1 cellular context compared by ENCODE assay signal in the genomic region with DNA sequence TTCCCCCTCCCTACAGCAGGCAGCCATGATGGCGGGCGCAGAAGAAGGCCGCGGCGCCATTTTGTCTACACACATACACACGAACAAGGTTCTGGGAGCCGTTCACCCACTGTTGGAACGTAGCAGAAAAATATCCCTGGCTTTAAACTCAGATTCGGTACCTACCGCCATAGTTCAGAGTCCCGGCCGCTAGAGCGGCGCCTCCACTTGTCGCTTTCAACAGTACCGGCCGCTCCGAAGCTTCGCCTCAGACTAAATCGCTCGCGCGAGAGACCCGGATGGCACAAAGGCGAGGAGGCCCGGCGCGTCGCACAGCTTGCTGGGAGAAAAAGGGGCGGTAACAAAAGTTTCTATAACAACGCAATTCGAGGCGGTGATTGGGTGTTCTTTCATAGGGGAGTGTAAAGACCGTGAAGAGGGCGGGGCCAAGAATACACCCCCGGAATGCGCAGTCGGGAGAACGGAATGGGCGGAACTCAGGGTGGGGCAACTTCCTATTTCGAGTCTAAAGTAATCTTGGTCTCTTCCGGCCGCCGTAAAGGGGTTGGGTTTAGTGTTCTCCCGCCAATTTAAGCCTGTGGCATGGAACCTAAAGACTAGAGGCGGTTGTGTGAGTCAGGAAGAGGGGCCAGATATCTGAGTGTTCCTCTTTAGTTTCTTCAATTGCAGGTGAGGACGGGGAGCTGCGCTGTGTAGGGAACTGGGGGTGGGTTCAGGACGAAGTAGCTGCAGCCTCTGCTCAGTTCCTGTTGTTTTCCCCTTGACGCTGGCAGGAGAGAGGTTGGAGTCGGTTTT.
TF ChIP-seq lines count a peak whose summit lies in the region.

A gene with protein sequence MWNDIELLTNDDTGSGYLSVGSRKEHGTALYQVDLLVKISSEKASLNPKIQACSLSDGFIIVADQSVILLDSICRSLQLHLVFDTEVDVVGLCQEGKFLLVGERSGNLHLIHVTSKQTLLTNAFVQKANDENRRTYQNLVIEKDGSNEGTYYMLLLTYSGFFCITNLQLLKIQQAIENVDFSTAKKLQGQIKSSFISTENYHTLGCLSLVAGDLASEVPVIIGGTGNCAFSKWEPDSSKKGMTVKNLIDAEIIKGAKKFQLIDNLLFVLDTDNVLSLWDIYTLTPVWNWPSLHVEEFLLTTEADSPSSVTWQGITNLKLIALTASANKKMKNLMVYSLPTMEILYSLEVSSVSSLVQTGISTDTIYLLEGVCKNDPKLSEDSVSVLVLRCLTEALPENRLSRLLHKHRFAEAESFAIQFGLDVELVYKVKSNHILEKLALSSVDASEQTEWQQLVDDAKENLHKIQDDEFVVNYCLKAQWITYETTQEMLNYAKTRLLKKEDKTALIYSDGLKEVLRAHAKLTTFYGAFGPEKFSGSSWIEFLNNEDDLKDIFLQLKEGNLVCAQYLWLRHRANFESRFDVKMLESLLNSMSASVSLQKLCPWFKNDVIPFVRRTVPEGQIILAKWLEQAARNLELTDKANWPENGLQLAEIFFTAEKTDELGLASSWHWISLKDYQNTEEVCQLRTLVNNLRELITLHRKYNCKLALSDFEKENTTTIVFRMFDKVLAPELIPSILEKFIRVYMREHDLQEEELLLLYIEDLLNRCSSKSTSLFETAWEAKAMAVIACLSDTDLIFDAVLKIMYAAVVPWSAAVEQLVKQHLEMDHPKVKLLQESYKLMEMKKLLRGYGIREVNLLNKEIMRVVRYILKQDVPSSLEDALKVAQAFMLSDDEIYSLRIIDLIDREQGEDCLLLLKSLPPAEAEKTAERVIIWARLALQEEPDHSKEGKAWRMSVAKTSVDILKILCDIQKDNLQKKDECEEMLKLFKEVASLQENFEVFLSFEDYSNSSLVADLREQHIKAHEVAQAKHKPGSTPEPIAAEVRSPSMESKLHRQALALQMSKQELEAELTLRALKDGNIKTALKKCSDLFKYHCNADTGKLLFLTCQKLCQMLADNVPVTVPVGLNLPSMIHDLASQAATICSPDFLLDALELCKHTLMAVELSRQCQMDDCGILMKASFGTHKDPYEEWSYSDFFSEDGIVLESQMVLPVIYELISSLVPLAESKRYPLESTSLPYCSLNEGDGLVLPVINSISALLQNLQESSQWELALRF (N-terminal part only) (plus strand): TSS at position 567 of the 795 bp plus-strand sequence. CDS start 2,815 bp downstream, outside the sequence.
A gene with protein sequence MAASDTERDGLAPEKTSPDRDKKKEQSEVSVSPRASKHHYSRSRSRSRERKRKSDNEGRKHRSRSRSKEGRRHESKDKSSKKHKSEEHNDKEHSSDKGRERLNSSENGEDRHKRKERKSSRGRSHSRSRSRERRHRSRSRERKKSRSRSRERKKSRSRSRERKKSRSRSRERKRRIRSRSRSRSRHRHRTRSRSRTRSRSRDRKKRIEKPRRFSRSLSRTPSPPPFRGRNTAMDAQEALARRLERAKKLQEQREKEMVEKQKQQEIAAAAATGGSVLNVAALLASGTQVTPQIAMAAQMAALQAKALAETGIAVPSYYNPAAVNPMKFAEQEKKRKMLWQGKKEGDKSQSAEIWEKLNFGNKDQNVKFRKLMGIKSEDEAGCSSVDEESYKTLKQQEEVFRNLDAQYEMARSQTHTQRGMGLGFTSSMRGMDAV (minus strand): TSS at position 254 of the 795 bp plus-strand sequence. CDS start 83 bp downstream, at position 171.

TF ChIP-seq in K562, 482 proteins besides CTCF, POLR2A, EP300 and RAD21 (continued from another document and continues in another):
- peak; percentile 94 for TF ChIP-seq MYC (IDR thresholded peaks at IDR 0.05; ENCODE audit: low read depth, low read length)
- no peak; the same call in none of the 2 replicates for TF ChIP-seq MYC (CRISPR knock-in tag; IDR thresholded peaks at IDR 0.05; ENCODE audit: borderline replicate concordance, low read depth)
- no peak for TF ChIP-seq NR2C2 (CRISPR knock-in tag; IDR thresholded peaks at IDR 0.05)
- TF ChIP-seq NR2C2 (tag; IDR thresholded peaks at IDR 0.05), result no peak; the same call in none of the 2 replicates
- peak; percentile 83; the same call in 1 of the 2 replicates for TF ChIP-seq POLR2AphosphoS2 (IDR thresholded peaks at IDR 0.05; ENCODE audit: low read length)
- TF ChIP-seq KLF1 (tag; IDR thresholded peaks at IDR 0.05), result peak; percentile 95
- no peak for TF ChIP-seq NR4A1 (CRISPR knock-in tag; IDR thresholded peaks at IDR 0.05)
- no peak; the same call in 1 of the 2 replicates for TF ChIP-seq NR4A1 (tag; IDR thresholded peaks at IDR 0.05)
- TF ChIP-seq RBM39 (optimal IDR thresholded peaks at IDR 0.05; ENCODE audit: low read depth, low read length), result no peak
- peak; percentile 69; the same call in 1 of the 2 replicates for TF ChIP-seq SMAD3 (CRISPR knock-in tag; conservative IDR thresholded peaks at IDR 0.05)
- TF ChIP-seq CBX1 (IDR thresholded peaks at IDR 0.05; ENCODE audit: low read depth), result peak; percentile 58; the same call in 1 of the 2 replicates
- TF ChIP-seq, protein P1, sequence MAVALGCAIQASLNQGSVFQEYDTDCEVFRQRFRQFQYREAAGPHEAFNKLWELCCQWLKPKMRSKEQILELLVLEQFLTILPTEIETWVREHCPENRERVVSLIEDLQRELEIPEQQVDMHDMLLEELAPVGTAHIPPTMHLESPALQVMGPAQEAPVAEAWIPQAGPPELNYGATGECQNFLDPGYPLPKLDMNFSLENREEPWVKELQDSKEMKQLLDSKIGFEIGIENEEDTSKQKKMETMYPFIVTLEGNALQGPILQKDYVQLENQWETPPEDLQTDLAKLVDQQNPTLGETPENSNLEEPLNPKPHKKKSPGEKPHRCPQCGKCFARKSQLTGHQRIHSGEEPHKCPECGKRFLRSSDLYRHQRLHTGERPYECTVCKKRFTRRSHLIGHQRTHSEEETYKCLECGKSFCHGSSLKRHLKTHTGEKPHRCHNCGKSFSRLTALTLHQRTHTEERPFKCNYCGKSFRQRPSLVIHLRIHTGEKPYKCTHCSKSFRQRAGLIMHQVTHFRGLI (CRISPR knock-in tag; IDR thresholded peaks at IDR 0.05), result no peak
- TF ChIP-seq, protein P2, sequence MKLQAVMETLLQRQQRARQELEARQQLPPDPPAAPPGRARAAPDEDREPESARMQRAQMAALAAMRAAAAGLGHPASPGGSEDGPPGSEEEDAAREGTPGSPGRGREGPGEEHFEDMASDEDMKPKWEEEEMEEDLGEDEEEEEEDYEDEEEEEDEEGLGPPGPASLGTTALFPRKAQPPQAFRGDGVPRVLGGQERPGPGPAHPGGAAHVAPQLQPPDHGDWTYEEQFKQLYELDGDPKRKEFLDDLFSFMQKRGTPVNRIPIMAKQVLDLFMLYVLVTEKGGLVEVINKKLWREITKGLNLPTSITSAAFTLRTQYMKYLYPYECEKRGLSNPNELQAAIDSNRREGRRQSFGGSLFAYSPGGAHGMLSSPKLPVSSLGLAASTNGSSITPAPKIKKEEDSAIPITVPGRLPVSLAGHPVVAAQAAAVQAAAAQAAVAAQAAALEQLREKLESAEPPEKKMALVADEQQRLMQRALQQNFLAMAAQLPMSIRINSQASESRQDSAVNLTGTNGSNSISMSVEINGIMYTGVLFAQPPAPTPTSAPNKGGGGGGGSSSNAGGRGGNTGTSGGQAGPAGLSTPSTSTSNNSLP (IDR thresholded peaks at IDR 0.05; ENCODE audit: borderline replicate concordance, low read depth, low read length), result no peak
- TF ChIP-seq, protein P3, sequence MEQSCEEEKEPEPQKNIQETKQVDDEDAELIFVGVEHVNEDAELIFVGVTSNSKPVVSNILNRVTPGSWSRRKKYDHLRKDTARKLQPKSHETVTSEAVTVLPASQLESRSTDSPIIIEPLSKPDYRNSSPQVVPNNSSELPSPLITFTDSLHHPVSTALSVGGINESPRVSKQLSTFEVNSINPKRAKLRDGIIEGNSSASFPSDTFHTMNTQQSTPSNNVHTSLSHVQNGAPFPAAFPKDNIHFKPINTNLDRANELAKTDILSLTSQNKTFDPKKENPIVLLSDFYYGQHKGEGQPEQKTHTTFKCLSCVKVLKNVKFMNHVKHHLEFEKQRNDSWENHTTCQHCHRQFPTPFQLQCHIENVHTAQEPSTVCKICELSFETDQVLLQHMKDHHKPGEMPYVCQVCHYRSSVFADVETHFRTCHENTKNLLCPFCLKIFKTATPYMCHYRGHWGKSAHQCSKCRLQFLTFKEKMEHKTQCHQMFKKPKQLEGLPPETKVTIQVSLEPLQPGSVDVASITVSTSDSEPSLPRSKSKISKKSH (CRISPR knock-in tag; IDR thresholded peaks at IDR 0.05), result no peak
- no peak for TF ChIP-seq ILK (tag; IDR thresholded peaks at IDR 0.05; ENCODE audit: borderline replicate concordance, low read depth)
- TF ChIP-seq NCOA1 (IDR thresholded peaks at IDR 0.05; ENCODE audit: low read depth), result no peak
- no peak for TF ChIP-seq PRMT5 (CRISPR knock-in tag; IDR thresholded peaks at IDR 0.05)
- TF ChIP-seq ZNF23 (CRISPR knock-in tag; IDR thresholded peaks at IDR 0.05), result no peak
- TF ChIP-seq, protein P4, sequence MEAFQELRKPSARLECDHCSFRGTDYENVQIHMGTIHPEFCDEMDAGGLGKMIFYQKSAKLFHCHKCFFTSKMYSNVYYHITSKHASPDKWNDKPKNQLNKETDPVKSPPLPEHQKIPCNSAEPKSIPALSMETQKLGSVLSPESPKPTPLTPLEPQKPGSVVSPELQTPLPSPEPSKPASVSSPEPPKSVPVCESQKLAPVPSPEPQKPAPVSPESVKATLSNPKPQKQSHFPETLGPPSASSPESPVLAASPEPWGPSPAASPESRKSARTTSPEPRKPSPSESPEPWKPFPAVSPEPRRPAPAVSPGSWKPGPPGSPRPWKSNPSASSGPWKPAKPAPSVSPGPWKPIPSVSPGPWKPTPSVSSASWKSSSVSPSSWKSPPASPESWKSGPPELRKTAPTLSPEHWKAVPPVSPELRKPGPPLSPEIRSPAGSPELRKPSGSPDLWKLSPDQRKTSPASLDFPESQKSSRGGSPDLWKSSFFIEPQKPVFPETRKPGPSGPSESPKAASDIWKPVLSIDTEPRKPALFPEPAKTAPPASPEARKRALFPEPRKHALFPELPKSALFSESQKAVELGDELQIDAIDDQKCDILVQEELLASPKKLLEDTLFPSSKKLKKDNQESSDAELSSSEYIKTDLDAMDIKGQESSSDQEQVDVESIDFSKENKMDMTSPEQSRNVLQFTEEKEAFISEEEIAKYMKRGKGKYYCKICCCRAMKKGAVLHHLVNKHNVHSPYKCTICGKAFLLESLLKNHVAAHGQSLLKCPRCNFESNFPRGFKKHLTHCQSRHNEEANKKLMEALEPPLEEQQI (IDR thresholded peaks at IDR 0.05), result no peak
- no peak for TF ChIP-seq ZNF778 (CRISPR knock-in tag; IDR thresholded peaks at IDR 0.05)
- TF ChIP-seq SMARCA5 (IDR thresholded peaks at IDR 0.05), result no peak
- TF ChIP-seq HNRNPLL (IDR thresholded peaks at IDR 0.05; ENCODE audit: low read depth, low read length, poor library complexity, severe bottlenecking), result peak; percentile 90
- TF ChIP-seq, protein P5, sequence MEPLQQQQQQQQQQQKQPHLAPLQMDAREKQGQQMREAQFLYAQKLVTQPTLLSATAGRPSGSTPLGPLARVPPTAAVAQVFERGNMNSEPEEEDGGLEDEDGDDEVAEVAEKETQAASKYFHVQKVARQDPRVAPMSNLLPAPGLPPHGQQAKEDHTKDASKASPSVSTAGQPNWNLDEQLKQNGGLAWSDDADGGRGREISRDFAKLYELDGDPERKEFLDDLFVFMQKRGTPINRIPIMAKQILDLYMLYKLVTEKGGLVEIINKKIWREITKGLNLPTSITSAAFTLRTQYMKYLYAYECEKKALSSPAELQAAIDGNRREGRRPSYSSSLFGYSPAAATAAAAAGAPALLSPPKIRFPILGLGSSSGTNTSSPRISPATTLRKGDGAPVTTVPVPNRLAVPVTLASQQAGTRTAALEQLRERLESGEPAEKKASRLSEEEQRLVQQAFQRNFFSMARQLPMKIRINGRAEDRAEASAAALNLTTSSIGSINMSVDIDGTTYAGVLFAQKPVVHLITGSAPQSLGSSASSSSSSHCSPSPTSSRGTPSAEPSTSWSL (CRISPR knock-in tag; IDR thresholded peaks at IDR 0.05; ENCODE audit: borderline replicate concordance), result no peak
- TF ChIP-seq ZNF324 (CRISPR knock-in tag; IDR thresholded peaks at IDR 0.05), result no peak; the same call in 1 of the 2 replicates
- TF ChIP-seq, protein P6, sequence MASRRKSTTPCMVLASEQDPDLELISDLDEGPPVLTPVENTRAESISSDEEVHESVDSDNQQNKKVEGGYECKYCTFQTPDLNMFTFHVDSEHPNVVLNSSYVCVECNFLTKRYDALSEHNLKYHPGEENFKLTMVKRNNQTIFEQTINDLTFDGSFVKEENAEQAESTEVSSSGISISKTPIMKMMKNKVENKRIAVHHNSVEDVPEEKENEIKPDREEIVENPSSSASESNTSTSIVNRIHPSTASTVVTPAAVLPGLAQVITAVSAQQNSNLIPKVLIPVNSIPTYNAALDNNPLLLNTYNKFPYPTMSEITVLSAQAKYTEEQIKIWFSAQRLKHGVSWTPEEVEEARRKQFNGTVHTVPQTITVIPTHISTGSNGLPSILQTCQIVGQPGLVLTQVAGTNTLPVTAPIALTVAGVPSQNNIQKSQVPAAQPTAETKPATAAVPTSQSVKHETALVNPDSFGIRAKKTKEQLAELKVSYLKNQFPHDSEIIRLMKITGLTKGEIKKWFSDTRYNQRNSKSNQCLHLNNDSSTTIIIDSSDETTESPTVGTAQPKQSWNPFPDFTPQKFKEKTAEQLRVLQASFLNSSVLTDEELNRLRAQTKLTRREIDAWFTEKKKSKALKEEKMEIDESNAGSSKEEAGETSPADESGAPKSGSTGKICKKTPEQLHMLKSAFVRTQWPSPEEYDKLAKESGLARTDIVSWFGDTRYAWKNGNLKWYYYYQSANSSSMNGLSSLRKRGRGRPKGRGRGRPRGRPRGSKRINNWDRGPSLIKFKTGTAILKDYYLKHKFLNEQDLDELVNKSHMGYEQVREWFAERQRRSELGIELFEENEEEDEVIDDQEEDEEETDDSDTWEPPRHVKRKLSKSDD (conservative IDR thresholded peaks at IDR 0.05; ENCODE audit: low read length), result peak; percentile 72
- no peak for TF ChIP-seq IRF2 (CRISPR knock-in tag; IDR thresholded peaks at IDR 0.05)
- TF ChIP-seq, protein P7, sequence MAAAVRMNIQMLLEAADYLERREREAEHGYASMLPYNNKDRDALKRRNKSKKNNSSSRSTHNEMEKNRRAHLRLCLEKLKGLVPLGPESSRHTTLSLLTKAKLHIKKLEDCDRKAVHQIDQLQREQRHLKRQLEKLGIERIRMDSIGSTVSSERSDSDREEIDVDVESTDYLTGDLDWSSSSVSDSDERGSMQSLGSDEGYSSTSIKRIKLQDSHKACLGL (CRISPR knock-in tag; IDR thresholded peaks at IDR 0.05; ENCODE audit: borderline replicate concordance, poor library complexity, severe bottlenecking), result no peak
- TF ChIP-seq RB1 (IDR thresholded peaks at IDR 0.05; ENCODE audit: low read depth), result peak; percentile 100
- TF ChIP-seq FOXA3 (CRISPR knock-in tag; conservative IDR thresholded peaks at IDR 0.05 in 1 of 2, IDR thresholded peaks at IDR 0.05 in 1 of 2), result 0 out of 4 replicates have a peak, but pooled peaks of 1 of the 2 experiments have one; percentile 24
- TF ChIP-seq, protein P8, sequence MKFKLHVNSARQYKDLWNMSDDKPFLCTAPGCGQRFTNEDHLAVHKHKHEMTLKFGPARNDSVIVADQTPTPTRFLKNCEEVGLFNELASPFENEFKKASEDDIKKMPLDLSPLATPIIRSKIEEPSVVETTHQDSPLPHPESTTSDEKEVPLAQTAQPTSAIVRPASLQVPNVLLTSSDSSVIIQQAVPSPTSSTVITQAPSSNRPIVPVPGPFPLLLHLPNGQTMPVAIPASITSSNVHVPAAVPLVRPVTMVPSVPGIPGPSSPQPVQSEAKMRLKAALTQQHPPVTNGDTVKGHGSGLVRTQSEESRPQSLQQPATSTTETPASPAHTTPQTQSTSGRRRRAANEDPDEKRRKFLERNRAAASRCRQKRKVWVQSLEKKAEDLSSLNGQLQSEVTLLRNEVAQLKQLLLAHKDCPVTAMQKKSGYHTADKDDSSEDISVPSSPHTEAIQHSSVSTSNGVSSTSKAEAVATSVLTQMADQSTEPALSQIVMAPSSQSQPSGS (CRISPR knock-in tag; IDR thresholded peaks at IDR 0.05), result no peak
- no peak for TF ChIP-seq PTRF (tag; IDR thresholded peaks at IDR 0.05)
- no peak; the same call in 1 of the 2 replicates for TF ChIP-seq SMARCA4 (IDR thresholded peaks at IDR 0.05)
- peak; percentile 80; the same call in 1 of the 2 replicates for TF ChIP-seq HDAC8 (tag; IDR thresholded peaks at IDR 0.05)
- TF ChIP-seq SOX6 (IDR thresholded peaks at IDR 0.05), result 0 out of 2 replicates have a peak, but pooled peaks have one; percentile 3
- TF ChIP-seq NCOA2 (IDR thresholded peaks at IDR 0.05; ENCODE audit: partially characterized antibody in 2 of 2), result no peak
